15 cellular contexts compared by ENCODE assay signal in genomic region chr6:137849076-137849708, GRCh38. TPM values are rescaled to one million over a fixed set of nuclear protein-coding genes. Genes with fewer than 3 reads are reported as not detected.
DNase-seq lines count a peak whose midpoint lies in the region; ATAC-seq, FAIRE-seq and TF ChIP-seq lines count a peak whose summit lies in the region.
"Had no signal": no experiment of that assay in that cellular context is flagged by ENCODE, and none has a peak within 500 bp of the region (broad histone marks: within the 10 kb centered on the region; RNA-seq: fewer than 3 reads in every experiment).

No MANE protein-coding gene starts in this region.

- peaks cover 50% of the 10 kb centered on the region for H3K4me1 Mint-ChIP-seq in stimulated activated naive CD8-positive, alpha-beta T cell treated with anti-CD3 and anti-CD28 coated beads, Interleukin-15, Interleukin-2, amounts not matched to agents 100 ng/mL and 50 ng/mL, for 24 hours (ENCODE audit: low read depth)
- H3K4me1 Mint-ChIP-seq in stimulated activated naive CD8-positive, alpha-beta T cell treated with anti-CD3 and anti-CD28 coated beads, Interleukin-15, amount 100 ng/mL, for 72 hours, result peaks cover 22% of the 10 kb centered on the region
- H3K4me1 Mint-ChIP-seq: memory B cell had no signal

- no peaks in the 10 kb centered on the region for H3K9me3 ChIP-seq in liver (ENCODE audit: control insufficient read depth in 4 of 4, low read length in 3 of 4)
- H3K9me3 ChIP-seq in Karpas-422 (ENCODE audit: low read length), result no peaks in the 10 kb centered on the region

- peak overlapping the region; percentile 75 for H3K27ac Mint-ChIP-seq in stimulated activated naive CD8-positive, alpha-beta T cell treated with anti-CD3 and anti-CD28 coated beads, Interleukin-15, Interleukin-2, amounts not matched to agents 100 ng/mL and 50 ng/mL, for 24 hours
- H3K27ac Mint-ChIP-seq in stimulated activated naive CD8-positive, alpha-beta T cell treated with anti-CD3 and anti-CD28 coated beads, Interleukin-15, amount 100 ng/mL, for 72 hours, result no peak overlapping the region
- H3K27ac Mint-ChIP-seq: memory B cell had no signal

- H2AFZ ChIP-seq in Karpas-422 (ENCODE audit: low read length), result no peak overlapping the region

- no peak overlapping the region for H3K4me3 ChIP-seq in bronchial epithelial cell (ENCODE audit: low read depth, low read length)
- H3K4me3 ChIP-seq in liver (ENCODE audit: low read depth in 1 of 3, low read length in 3 of 3), result no peak overlapping the region
- H3K4me3 ChIP-seq in Karpas-422 (ENCODE audit: low read length), result no peak overlapping the region
- H3K4me3 ChIP-seq: dorsolateral prefrontal cortex had no signal

- H3K36me3 Mint-ChIP-seq in stimulated activated naive CD8-positive, alpha-beta T cell treated with anti-CD3 and anti-CD28 coated beads, Interleukin-15, Interleukin-2, amounts not matched to agents 100 ng/mL and 50 ng/mL, for 24 hours (ENCODE audit: low read depth), result no peaks in the 10 kb centered on the region
- H3K36me3 Mint-ChIP-seq: memory B cell had no signal

- ATAC-seq in stimulated activated naive CD8-positive, alpha-beta T cell treated with anti-CD3 and anti-CD28 coated beads, Interleukin-15, amount 100 ng/mL, for 72 hours, result no peak
- ATAC-seq in HG03520 (IDR thresholded peaks at IDR 0.05; ENCODE audit: unreplicated experiment), result no peak

- no peaks in the 10 kb centered on the region for H3K27me3 ChIP-seq in bronchial epithelial cell (ENCODE audit: control insufficient read depth, insufficient read depth, low read length)
- no peaks in the 10 kb centered on the region for H3K27me3 ChIP-seq in liver (ENCODE audit: control insufficient read depth in 4 of 4, insufficient read depth in 4 of 4, low read length in 3 of 4)
- H3K27me3 ChIP-seq in Karpas-422 (ENCODE audit: low read length), result no peaks in the 10 kb centered on the region

- H3K36me3 ChIP-seq in bronchial epithelial cell (ENCODE audit: control insufficient read depth, insufficient read depth, low read length), result no peaks in the 10 kb centered on the region
- no peaks in the 10 kb centered on the region for H3K36me3 ChIP-seq in liver (ENCODE audit: control insufficient read depth in 4 of 4, insufficient read depth in 3 of 4, low read depth in 1 of 4, low read length in 3 of 4)
- H3K36me3 ChIP-seq in Karpas-422 (ENCODE audit: insufficient read depth, low read length), result no peaks in the 10 kb centered on the region

- TF ChIP-seq CTCF in bronchial epithelial cell (IDR thresholded peaks at IDR 0.05; ENCODE audit: insufficient read depth, low read length, severe bottlenecking), result no peak
- TF ChIP-seq CTCF in liver (IDR thresholded peaks at IDR 0.05; ENCODE audit: low read depth, low read length, missing input control), result no peak

- H3K27ac ChIP-seq in liver (ENCODE audit: low read depth in 1 of 2, low read length in 2 of 2), result no peak overlapping the region
- no peak overlapping the region for H3K27ac ChIP-seq in Karpas-422 (ENCODE audit: low read length)
- H3K27ac ChIP-seq: dorsolateral prefrontal cortex had no signal

- no peak for DNase-seq in stimulated activated naive CD8-positive, alpha-beta T cell treated with anti-CD3 and anti-CD28 coated beads, Interleukin-15, amount 100 ng/mL, for 72 hours
- DNase-seq in bronchial epithelial cell (ENCODE audit: low read depth) (peak; percentile 57), Karpas-422 (no peak), UCSD-AML1 (lab: John Stamatoyannopoulos, UW; ENCODE audit: unreplicated experiment) (no peak)
- no peak for DNase-seq in activated effector memory CD4-positive, alpha-beta T cell treated with Interleukin-2 at 50 U/mL for 16 hours
- DNase-seq: activated CD4-positive, alpha-beta T cell treated with anti-CD3 and anti-CD28 coated beads for 4 hours; amygdala; dorsolateral prefrontal cortex; NCI-H187; NCI-H748 treated with DMSO at 0.1 percent for 48 hours; small intestine had no signal

- no peaks in the 10 kb centered on the region for H3K27me3 Mint-ChIP-seq in stimulated activated naive CD8-positive, alpha-beta T cell treated with anti-CD3 and anti-CD28 coated beads, Interleukin-15, Interleukin-2, amounts not matched to agents 100 ng/mL and 50 ng/mL, for 24 hours
- H3K27me3 Mint-ChIP-seq in stimulated activated naive CD8-positive, alpha-beta T cell treated with anti-CD3 and anti-CD28 coated beads, Interleukin-15, amount 100 ng/mL, for 72 hours, result no peaks in the 10 kb centered on the region
- H3K27me3 Mint-ChIP-seq: memory B cell had no signal

- H3K9me2 ChIP-seq in Karpas-422 (replicated peaks; ENCODE audit: insufficient read depth, low read length), result no peaks in the 10 kb centered on the region

- no peak overlapping the region for H3K4me3 Mint-ChIP-seq in stimulated activated naive CD8-positive, alpha-beta T cell treated with anti-CD3 and anti-CD28 coated beads, Interleukin-15, Interleukin-2, amounts not matched to agents 100 ng/mL and 50 ng/mL, for 24 hours
- H3K4me3 Mint-ChIP-seq in stimulated activated naive CD8-positive, alpha-beta T cell treated with anti-CD3 and anti-CD28 coated beads, Interleukin-15, amount 100 ng/mL, for 72 hours, result no peak overlapping the region
- H3K4me3 Mint-ChIP-seq: memory B cell had no signal

- no peak for TF ChIP-seq RAD21 in liver (IDR thresholded peaks at IDR 0.05)

- no peak for FAIRE-seq in bronchial epithelial cell (lab: Jason Lieb, UNC)
- FAIRE-seq: small intestine had no signal

- no peaks in the 10 kb centered on the region for H3K9me3 Mint-ChIP-seq in stimulated activated naive CD8-positive, alpha-beta T cell treated with anti-CD3 and anti-CD28 coated beads, Interleukin-15, Interleukin-2, amounts not matched to agents 100 ng/mL and 50 ng/mL, for 24 hours
- H3K9me3 Mint-ChIP-seq in stimulated activated naive CD8-positive, alpha-beta T cell treated with anti-CD3 and anti-CD28 coated beads, Interleukin-15, amount 100 ng/mL, for 72 hours, result peaks cover 0 to under 1% of the 10 kb centered on the region in 2 donors
- H3K9me3 Mint-ChIP-seq: memory B cell had no signal

- H3K4me1 ChIP-seq in liver (ENCODE audit: control insufficient read depth in 4 of 4, insufficient read depth in 4 of 4, low read length in 3 of 4) (no peaks in the 10 kb centered on the region), Karpas-422 (ENCODE audit: low read length) (peaks cover 55% of the 10 kb centered on the region)

- no peaks in the 10 kb centered on the region for H4K20me1 ChIP-seq in Karpas-422 (ENCODE audit: insufficient read depth, low read depth, low read length)

- H3K9ac ChIP-seq in liver (ENCODE audit: low read depth in 1 of 2, low read length in 2 of 2) (no peak overlapping the region), Karpas-422 (ENCODE audit: low read length) (no peak overlapping the region)

- H3K79me2 ChIP-seq in Karpas-422 (ENCODE audit: low read length), result no peaks in the 10 kb centered on the region

- no peak overlapping the region for H3K4me2 ChIP-seq in Karpas-422 (ENCODE audit: low read depth, low read length, poor library complexity, severe bottlenecking)

- 73% methylated on average over 4 of the region's 4 CpGs for WGBS in liver

TF ChIP-seq in liver, 16 proteins besides CTCF, POLR2A, EP300 and RAD21:
- TF ChIP-seq HNF4G (IDR thresholded peaks at IDR 0.05) (no peak), REST (IDR thresholded peaks at IDR 0.05) (peak; percentile 69)
TF ChIP-seq in liver: peak in this region for 1.

RNA-seq across cellular contexts. Expression of gene TNFAIP3, which starts 17.9 kb away (rescaled TPM):
- total RNA-seq in bronchial epithelial cell, result 2.1 and 3.2 TPM in 2 replicates
- total RNA-seq in liver, result 1 to 10 TPM; 4.5 to 8.0 TPM
- polyA plus RNA-seq in liver, result 1 to 10 TPM; 5.4 to 7.9 TPM
- total RNA-seq in Karpas-422 (2014; rRNA removed; shearing (Covaris generic); ENCODE audit: low replicate concordance), result 0.72 and 0.75 TPM in 2 replicates
